ENCODE assay signal across 8 cellular contexts in the genomic region with DNA sequence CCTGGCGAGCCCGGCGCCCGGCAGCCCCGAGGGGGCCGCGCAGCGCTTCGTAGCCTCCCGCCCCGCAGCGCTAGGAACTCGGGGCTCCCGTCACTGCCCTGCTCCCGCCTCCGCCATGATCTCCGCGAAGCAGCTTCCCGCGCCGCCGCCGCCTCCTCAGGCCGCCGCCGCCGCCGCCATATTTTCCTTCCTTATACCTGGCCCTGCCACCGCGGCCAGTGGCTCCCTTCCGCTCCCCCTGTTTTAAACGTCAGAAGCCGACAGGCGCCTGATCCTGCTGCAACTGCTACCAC. TPM values are rescaled to one million over a fixed set of nuclear protein-coding genes. Genes with fewer than 3 reads are reported as not detected.
DNase-seq lines count a peak whose midpoint lies in the region; ATAC-seq and TF ChIP-seq lines count a peak whose summit lies in the region.

No MANE protein-coding gene starts in this region.

- intact Hi-C loops in esophagus muscularis mucosa (cut with DNase I), result no loop called here

- peak; percentile 28 for ATAC-seq in HG02885 (IDR thresholded peaks at IDR 0.05; ENCODE audit: poor library complexity, unreplicated experiment)
- ATAC-seq in omental fat pad (ENCODE audit: low FRiP score), result peak; percentile 54

- peaks cover 24 to 41% (median 39%) of the 10 kb centered on the region in 4 donors for H3K4me1 ChIP-seq in esophagus muscularis mucosa

- peak overlapping the region; percentile 86 to 99 (median 94) for H3K4me3 ChIP-seq in esophagus muscularis mucosa

- POLR2A ChIA-PET in RWPE1 (lab: Yijun Ruan, JAX; ENCODE audit: low non-redundant PET), result no interaction called here

- no peaks in the 10 kb centered on the region for H3K9me3 ChIP-seq in esophagus muscularis mucosa

- no peaks in the 10 kb centered on the region for H3K27me3 ChIP-seq in esophagus muscularis mucosa

- TF ChIP-seq EP300 in esophagus muscularis mucosa (IDR thresholded peaks at IDR 0.05), result no peak

- CTCF ChIA-PET in RWPE1 (lab: Yijun Ruan, JAX), result no interaction called here

- H3K36me3 ChIP-seq in esophagus muscularis mucosa, result peaks cover 0 to 5% (median 0%) of the 10 kb centered on the region in 4 donors

- TF ChIP-seq POLR2A in esophagus muscularis mucosa (IDR thresholded peaks at IDR 0.05; ENCODE audit: low read depth), result no peak

- peak; percentile 8 for DNase-seq in activated CD8-positive, alpha-beta memory T cell treated with anti-CD3 and anti-CD28 coated beads, Interleukin-2, amount 50 U/mL, for 1 hour (ENCODE audit: extremely low read depth)
- no peak for DNase-seq in activated CD8-positive, alpha-beta memory T cell treated with anti-CD3 and anti-CD28 coated beads, Interleukin-2, amount 50 U/mL, for 4 hours
- DNase-seq in RWPE1 (ENCODE audit: low spot score) (no peak), esophagus muscularis mucosa (ENCODE audit: extremely low spot score) (peak; percentile 92), omental fat pad (ENCODE audit: low spot score) (peak; percentile 27), NK-92 (lab: John Stamatoyannopoulos, UW; ENCODE audit: unreplicated experiment) (no peak)
- no peak for DNase-seq in stimulated activated CD4-positive, alpha-beta T cell treated with anti-CD3 and anti-CD28 coated beads, Interleukin-4, amount 100 ng/mL, for 1 hour

- 0% methylated on average over 25 of the region's 34 CpGs for WGBS in esophagus muscularis mucosa

- H3K27ac ChIP-seq in RWPE1, result peak overlapping the region; percentile 98
- peak overlapping the region; percentile 98 to 100 (median 98) for H3K27ac ChIP-seq in esophagus muscularis mucosa (replicated peaks in 1 of 4)

- TF ChIP-seq CTCF in RWPE1 (conservative IDR thresholded peaks at IDR 0.05; ENCODE audit: low read depth) (no peak), esophagus muscularis mucosa (IDR thresholded peaks at IDR 0.05) (no peak), omental fat pad (IDR thresholded peaks at IDR 0.05) (no peak)

RNA-seq across cellular contexts. Expression of gene PPP4R3A, which starts 0.3 kb away (rescaled TPM):
- total RNA-seq in esophagus muscularis mucosa (10 to 100 TPM; 60.2 to 78.5 (median 70.4) TPM), omental fat pad (10 to 100 TPM; 55.2 to 87.1 (median 79.5) TPM)

Comparison
In these comparisons a context has a peak if more than half of its experiments do, and no peak if none do; other contexts are left out.
1. DNase-seq: peak in activated CD8-positive, alpha-beta memory T cell treated with anti-CD3 and anti-CD28 coated beads, Interleukin-2, amount 50 U/mL, for 1 hour (single experiment), esophagus muscularis mucosa (single experiment) and omental fat pad (single experiment); none in activated CD8-positive, alpha-beta memory T cell treated with anti-CD3 and anti-CD28 coated beads, Interleukin-2, amount 50 U/mL, for 4 hours (single experiment), RWPE1 (single experiment), stimulated activated CD4-positive, alpha-beta T cell treated with anti-CD3 and anti-CD28 coated beads, Interleukin-4, amount 100 ng/mL, for 1 hour (single experiment) and NK-92 (single experiment).